In genomic region chr2:11332596-11332995, GRCh38 we compare ENCODE assay signal across 21 cellular contexts.
"Had no signal": no experiment of that assay in that cellular context is flagged by ENCODE, and none has a peak within 500 bp of the region (broad histone marks: within the 10 kb centered on the region; RNA-seq: fewer than 3 reads in every experiment).

No MANE protein-coding gene starts in this region.

- DNase-seq: KBM-7, MG63, NCI-H1092, NCI-H1105 treated with DMSO at 0.1 percent for 48 hours, NCI-H1436, NCI-H187, NCI-H2029, NCI-H226, NCI-H510A, NCI-H524 treated with DMSO at 0.1 percent for 48 hours, NCI-H69, NCI-H774, Right ventricle myocardium superior, RPMI8226, SIG-M5, T-helper 1 cell had no signal

- H3K27ac Mint-ChIP-seq: IgD-negative memory B cell had no signal

- H3K27ac ChIP-seq: HL-60, SJSA1, SK-N-MC had no signal

- H3K4me3 ChIP-seq: MG63, SJSA1, SK-N-MC had no signal

- FAIRE-seq: RCC 7860 had no signal

- H3K9me3 ChIP-seq: SJSA1 had no signal

- H3K27me3 ChIP-seq: MG63, SJSA1 had no signal

- H3K27me3 Mint-ChIP-seq: IgD-negative memory B cell had no signal
